ENCODE assay signal across 20 cellular contexts in the genomic region with DNA sequence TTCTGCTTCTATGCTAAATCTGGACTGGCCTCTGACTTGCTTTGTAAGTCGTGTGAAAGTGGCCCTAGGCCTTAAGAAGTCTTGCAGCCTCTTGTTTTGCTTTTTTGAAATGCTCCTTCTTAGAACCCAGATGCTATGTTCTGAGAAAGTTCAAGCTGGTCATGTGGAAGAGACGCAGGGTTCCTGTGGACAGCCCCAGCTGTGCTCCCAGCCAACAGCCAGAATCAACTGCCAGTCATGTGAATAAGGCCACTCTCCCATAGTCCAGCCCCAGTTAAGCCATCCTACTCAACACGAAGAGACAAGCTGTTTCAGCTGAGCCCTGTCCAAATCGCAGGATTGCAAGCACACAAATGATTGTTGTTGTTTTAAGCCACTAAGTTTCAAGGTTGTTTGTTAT. TPM values are rescaled to one million over a fixed set of nuclear protein-coding genes. Genes with fewer than 3 reads are reported as not detected.
A peak's percentile ranks its signal among the peaks of the same experiment; 100 is the strongest.
DNase-seq lines count a peak whose midpoint lies in the region; ATAC-seq and TF ChIP-seq lines count a peak whose summit lies in the region.
"Had no signal": no experiment of that assay in that cellular context is flagged by ENCODE, and none has a peak within 500 bp of the region (broad histone marks: within the 10 kb centered on the region; RNA-seq: fewer than 3 reads in every experiment).

No MANE protein-coding gene starts in this region.

- peak; percentile 46 for DNase-seq in Right ventricle myocardium superior
- DNase-seq in right atrium auricular region (ENCODE audit: low spot score): no peak
- DNase-seq in left cardiac atrium: no peak
- no peak for DNase-seq in omental fat pad (ENCODE audit: low spot score)
- DNase-seq in upper lobe of right lung: no peak
- DNase-seq in NCI-H1417 treated with DMSO at 0.1 percent for 48 hours (lab: John Stamatoyannopoulos, UW): no peak
- DNase-seq in activated CD4-positive, alpha-beta T cell treated with anti-CD3 and anti-CD28 coated beads, Interleukin-2, amount 50 U/mL, for 48 hours: no peak
- DNase-seq: 8988T; CD4-positive, alpha-beta memory T cell; H9; IMR-90; Karpas-422; MM.1S; NCI-H1105; NCI-H187 treated with DMSO at 0.1 percent for 48 hours; NCI-H2171; NCI-H446 treated with DMSO at 0.1 percent for 48 hours; PC-3 had no signal

- intact Hi-C loops in Right ventricle myocardium superior (cut with DNase I) (no loop called here), left cardiac atrium (cut with DNase I) (no loop called here), upper lobe of right lung (cut with DNase I) (no loop called here)

- peak; percentile 77 for ATAC-seq in Right ventricle myocardium superior (ENCODE audit: poor library complexity)
- ATAC-seq in left cardiac atrium: peak; percentile 72 to 83
- ATAC-seq in omental fat pad (ENCODE audit: low FRiP score): peak; percentile 48
- ATAC-seq in upper lobe of right lung: peak; percentile 32
- ATAC-seq in HG02852 (IDR thresholded peaks at IDR 0.05; ENCODE audit: unreplicated experiment): no peak
- ATAC-seq: PC-3 had no signal

- H3K36me3 ChIP-seq in right atrium auricular region (no peaks in the 10 kb centered on the region), upper lobe of right lung (no peaks in the 10 kb centered on the region)

- TF ChIP-seq CTCF in right atrium auricular region (IDR thresholded peaks at IDR 0.05): no peak
- TF ChIP-seq CTCF in omental fat pad (IDR thresholded peaks at IDR 0.05): no peak
- TF ChIP-seq CTCF in upper lobe of right lung (IDR thresholded peaks at IDR 0.05): no peak

- H3K4me3 ChIP-seq in right atrium auricular region (no peak overlapping the region), upper lobe of right lung (no peak overlapping the region)

- H3K27me3 ChIP-seq in right atrium auricular region: no peaks in the 10 kb centered on the region
- H3K27me3 ChIP-seq in upper lobe of right lung: no peaks in the 10 kb centered on the region

- H3K27ac ChIP-seq in right atrium auricular region (no peak overlapping the region), upper lobe of right lung (no peak overlapping the region)

- H3K4me1 ChIP-seq in right atrium auricular region (no peaks in the 10 kb centered on the region), upper lobe of right lung (no peaks in the 10 kb centered on the region)

- H3K9me3 ChIP-seq in right atrium auricular region: no peaks in the 10 kb centered on the region
- no peaks in the 10 kb centered on the region for H3K9me3 ChIP-seq in upper lobe of right lung

RNA-seq across cellular contexts. Expression of a gene that starts 37.3 kb away (rescaled TPM):
- not detected for total RNA-seq in Right ventricle myocardium superior
- total RNA-seq in right atrium auricular region: not detected
- total RNA-seq in left cardiac atrium: not detected
- total RNA-seq in omental fat pad: not detected
- not detected for total RNA-seq in upper lobe of right lung
- total RNA-seq: CD4-positive, alpha-beta memory T cell; H9; HT1080; IMR-90; PC-3 had no signal
